In the genomic region with DNA sequence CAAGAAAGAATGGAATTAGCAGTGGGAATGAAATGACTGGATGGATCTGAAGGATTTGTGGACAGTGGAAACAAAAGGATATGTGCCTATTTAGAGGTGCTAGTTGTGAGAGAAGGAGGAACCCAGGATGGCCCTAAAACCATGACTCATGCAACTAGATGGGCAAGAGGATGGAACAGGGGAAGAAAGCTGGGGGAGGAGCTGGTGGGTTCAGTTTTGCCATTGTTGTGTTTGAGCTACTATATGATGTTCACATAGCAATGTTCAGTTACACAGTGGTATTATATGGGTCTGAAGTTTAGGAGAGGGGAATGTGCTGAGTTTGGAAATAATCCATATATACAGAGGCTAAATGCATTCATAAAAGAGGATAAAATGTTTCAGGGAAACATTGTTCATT, we compare ENCODE assay signal across 19 cellular contexts.
DNase-seq lines count a peak whose midpoint lies in the region; ATAC-seq, FAIRE-seq and TF ChIP-seq lines count a peak whose summit lies in the region.
"Had no signal": no experiment of that assay in that cellular context is flagged by ENCODE, and none has a peak within 500 bp of the region (broad histone marks: within the 10 kb centered on the region; RNA-seq: fewer than 3 reads in every experiment).

No MANE protein-coding gene starts in this region.

- H3K79me2 ChIP-seq in K562 (ENCODE audit: control insufficient read depth, insufficient read depth, low read length), result no peaks in the 10 kb centered on the region

- peaks cover 3% of the 10 kb centered on the region for H3K9me3 ChIP-seq in K562 (replicated peaks; ENCODE audit: control insufficient read depth, insufficient read depth, low read depth, low read length)

- no peak; a peak in 1 of 4 replicates for TF ChIP-seq RAD21 in K562 (CRISPR knock-in tag; conservative IDR thresholded peaks at IDR 0.05 in 1 of 2, IDR thresholded peaks at IDR 0.05 in 1 of 2)

- H3K9me3 Mint-ChIP-seq in activated CD4-positive, alpha-beta T cell treated with anti-CD3 and anti-CD28 coated beads, Interleukin-2, amount 10 ng/mL, durations not matched to agents 24 days and 14 days, result peaks cover 5% of the 10 kb centered on the region
- H3K9me3 Mint-ChIP-seq in mesothelial cell of epicardium, result peaks cover 12% of the 10 kb centered on the region

- H3K9me1 ChIP-seq in K562 (ENCODE audit: control insufficient read depth, insufficient read depth, low read length), result no peaks in the 10 kb centered on the region

- peak overlapping the region; percentile 71 for H2AFZ ChIP-seq in K562 (ENCODE audit: low read depth, low read length)

- in situ Hi-C loops in K562 (cut with MboI), result no loop called here

- POLR2A ChIA-PET in K562 (lab: Yijun Ruan, JAX), result interaction anchor here (0.5 to 1.1 kb wide), 3 partner anchors 12 to 460 kb away, joined by 3 to 5 read pairs (median 3); no protein-coding TSS in a partner anchor

- FAIRE-seq in K562 (lab: Jason Lieb, UNC), result peak; percentile 64
- FAIRE-seq: GM12878, H1, HepG2 had no signal

- H3K27ac Mint-ChIP-seq in activated CD4-positive, alpha-beta T cell treated with anti-CD3 and anti-CD28 coated beads, Interleukin-2, amount 10 ng/mL, durations not matched to agents 24 days and 14 days, result no peak overlapping the region
- no peak overlapping the region for H3K27ac Mint-ChIP-seq in mesothelial cell of epicardium
- H3K27ac Mint-ChIP-seq: CD14-positive monocyte; CD4-positive, alpha-beta memory T cell; IgD-negative memory B cell had no signal

- CTCF ChIA-PET in K562 (lab: Yijun Ruan, JAX; ENCODE audit: low intra/inter-chr PET ratio), result no interaction called here

- peak overlapping the region; percentile 60 for H3K4me2 ChIP-seq in K562 (ENCODE audit: insufficient read depth, low read length)
- H3K4me2 ChIP-seq: BLaER1 had no signal

- H3K36me3 ChIP-seq in K562 (ENCODE audit: control insufficient read depth, insufficient read depth, low read length), result no peaks in the 10 kb centered on the region
- H3K36me3 ChIP-seq: BLaER1, HAP-1 had no signal

- H3K27me3 ChIP-seq in K562 (ENCODE audit: control insufficient read depth in 2 of 2, insufficient read depth in 2 of 2, low read length in 2 of 2), result no peaks in the 10 kb centered on the region
- H3K27me3 ChIP-seq: BLaER1 had no signal

- TF ChIP-seq EP300 in K562 (IDR thresholded peaks at IDR 0.05; ENCODE audit: low read length), result no peak

- H3K9ac ChIP-seq in K562 (ENCODE audit: insufficient read depth in 1 of 2, low read depth in 2 of 2, low read length in 2 of 2), result peak overlapping the region in 1 of 2 experiments; percentile 37; a peak in 1 of 4 replicates
- H3K9ac ChIP-seq: BLaER1 had no signal

- no TSS peak for BruUV-seq in K562 (replicated peaks; lab: Mats Ljungman, UMichigan)

- H4K20me1 ChIP-seq in K562 (replicated peaks; ENCODE audit: control insufficient read depth, insufficient read depth, low read length), result no peaks in the 10 kb centered on the region
- H4K20me1 ChIP-seq: BLaER1 had no signal

- H3K4me3 ChIP-seq in K562, result no peak overlapping the region
- H3K4me3 ChIP-seq: BLaER1, GM12878, HAP-1 had no signal

- ATAC-seq in K562, result peak; percentile 71
- ATAC-seq: GM12878, HepG2 had no signal

- H3K4me1 ChIP-seq in K562 (replicated peaks in 1 of 2; ENCODE audit: control insufficient read depth in 2 of 2, insufficient read depth in 2 of 2, low read length in 2 of 2), result peaks cover 0 to 32% of the 10 kb centered on the region in 2 experiments
- H3K4me1 ChIP-seq: HAP-1 had no signal

- DNase-seq in activated CD4-positive, alpha-beta T cell treated with anti-CD3 and anti-CD28 coated beads, Interleukin-2, amount 10 ng/mL, durations not matched to agents 24 days and 14 days, result peak; percentile 18
- DNase-seq in activated CD4-positive, alpha-beta T cell treated with anti-CD3 and anti-CD28 coated beads for 4 hours, result no peak
- DNase-seq in MV-4-11 (lab: John Stamatoyannopoulos, UW) (peak; percentile 30), K562 (ENCODE audit: extremely low read depth in 1 of 4, low spot score in 3 of 4) (peak; percentile 27 to 58 (median 42)), amniotic stem cell (lab: John Stamatoyannopoulos, UW) (no peak), mesothelial cell of epicardium (ENCODE audit: low spot score in 2 of 2, unreplicated experiment in 2 of 2) (no peak), NCI-H2107 treated with DMSO at 0.1 percent for 48 hours (lab: John Stamatoyannopoulos, UW; ENCODE audit: unreplicated experiment) (no peak)
- DNase-seq: AML-193; Calu3; CD4-positive, alpha-beta memory T cell; DMS79 treated with DMSO at 0.1 percent for 48 hours; EL had no signal

- H3K27me3 Mint-ChIP-seq in activated CD4-positive, alpha-beta T cell treated with anti-CD3 and anti-CD28 coated beads, Interleukin-2, amount 10 ng/mL, durations not matched to agents 24 days and 14 days, result no peaks in the 10 kb centered on the region
- peaks cover 12% of the 10 kb centered on the region for H3K27me3 Mint-ChIP-seq in mesothelial cell of epicardium (ENCODE audit: low read depth)
- H3K27me3 Mint-ChIP-seq: IgD-negative memory B cell had no signal

- intact Hi-C loops in activated CD4-positive, alpha-beta T cell treated with anti-CD3 and anti-CD28 coated beads, Interleukin-2, amount 10 ng/mL, durations not matched to agents 24 days and 14 days (cut with micrococcal nuclease), result no loop called here
- intact Hi-C loops in K562 (cut with micrococcal nuclease), result no loop called here

- no peaks in the 10 kb centered on the region for H3K36me3 Mint-ChIP-seq in activated CD4-positive, alpha-beta T cell treated with anti-CD3 and anti-CD28 coated beads, Interleukin-2, amount 10 ng/mL, durations not matched to agents 24 days and 14 days (ENCODE audit: low read depth)
- no peaks in the 10 kb centered on the region for H3K36me3 Mint-ChIP-seq in mesothelial cell of epicardium
- H3K36me3 Mint-ChIP-seq: CD14-positive monocyte; CD4-positive, alpha-beta memory T cell; IgD-negative memory B cell had no signal

- TF ChIP-seq CTCF in K562 (IDR thresholded peaks at IDR 0.05 in 2 of 3, conservative IDR thresholded peaks at IDR 0.05 in 1 of 3; ENCODE audit: insufficient read depth in 2 of 3, low read depth in 1 of 3, low read length in 3 of 3) (no peak), mesothelial cell of epicardium (IDR thresholded peaks at IDR 0.05; ENCODE audit: unreplicated experiment) (no peak)

- no peak overlapping the region for H3K4me3 Mint-ChIP-seq in activated CD4-positive, alpha-beta T cell treated with anti-CD3 and anti-CD28 coated beads, Interleukin-2, amount 10 ng/mL, durations not matched to agents 24 days and 14 days
- H3K4me3 Mint-ChIP-seq in mesothelial cell of epicardium, result no peak overlapping the region
- H3K4me3 Mint-ChIP-seq: CD14-positive monocyte; CD4-positive, alpha-beta memory T cell; IgD-negative memory B cell had no signal

- TF ChIP-seq POLR2A in K562 (conservative IDR thresholded peaks at IDR 0.05), result no peak

- H3K27ac ChIP-seq in K562 (ENCODE audit: extremely low read depth, low read depth, low read length), result peak overlapping the region; percentile 60
- H3K27ac ChIP-seq: BLaER1 had no signal

- peaks cover 4% of the 10 kb centered on the region for H3K4me1 Mint-ChIP-seq in activated CD4-positive, alpha-beta T cell treated with anti-CD3 and anti-CD28 coated beads, Interleukin-2, amount 10 ng/mL, durations not matched to agents 24 days and 14 days
- no peaks in the 10 kb centered on the region for H3K4me1 Mint-ChIP-seq in mesothelial cell of epicardium
- H3K4me1 Mint-ChIP-seq: CD14-positive monocyte; CD4-positive, alpha-beta memory T cell; IgD-negative memory B cell had no signal

TF ChIP-seq in K562, 482 proteins besides CTCF, POLR2A, EP300 and RAD21 (continues in another document):
- TF ChIP-seq ZNF232 (CRISPR knock-in tag; IDR thresholded peaks at IDR 0.05) (no peak), DMBX1 (CRISPR knock-in tag; IDR thresholded peaks at IDR 0.05; ENCODE audit: borderline replicate concordance) (no peak), CCNT2 (IDR thresholded peaks at IDR 0.05; ENCODE audit: borderline replicate concordance, extremely low read depth, insufficient read length, low read depth, low read length) (no peak), BACH1 (tag; IDR thresholded peaks at IDR 0.05) (peak; percentile 53; the same call in 1 of the 2 replicates), ZBED1 (IDR thresholded peaks at IDR 0.05) (no peak), ZSCAN29 (IDR thresholded peaks at IDR 0.05) (no peak)
- TF ChIP-seq, protein P1, sequence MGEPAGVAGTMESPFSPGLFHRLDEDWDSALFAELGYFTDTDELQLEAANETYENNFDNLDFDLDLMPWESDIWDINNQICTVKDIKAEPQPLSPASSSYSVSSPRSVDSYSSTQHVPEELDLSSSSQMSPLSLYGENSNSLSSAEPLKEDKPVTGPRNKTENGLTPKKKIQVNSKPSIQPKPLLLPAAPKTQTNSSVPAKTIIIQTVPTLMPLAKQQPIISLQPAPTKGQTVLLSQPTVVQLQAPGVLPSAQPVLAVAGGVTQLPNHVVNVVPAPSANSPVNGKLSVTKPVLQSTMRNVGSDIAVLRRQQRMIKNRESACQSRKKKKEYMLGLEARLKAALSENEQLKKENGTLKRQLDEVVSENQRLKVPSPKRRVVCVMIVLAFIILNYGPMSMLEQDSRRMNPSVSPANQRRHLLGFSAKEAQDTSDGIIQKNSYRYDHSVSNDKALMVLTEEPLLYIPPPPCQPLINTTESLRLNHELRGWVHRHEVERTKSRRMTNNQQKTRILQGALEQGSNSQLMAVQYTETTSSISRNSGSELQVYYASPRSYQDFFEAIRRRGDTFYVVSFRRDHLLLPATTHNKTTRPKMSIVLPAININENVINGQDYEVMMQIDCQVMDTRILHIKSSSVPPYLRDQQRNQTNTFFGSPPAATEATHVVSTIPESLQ (CRISPR knock-in tag; IDR thresholded peaks at IDR 0.05), result no peak
- TF ChIP-seq, protein P2, sequence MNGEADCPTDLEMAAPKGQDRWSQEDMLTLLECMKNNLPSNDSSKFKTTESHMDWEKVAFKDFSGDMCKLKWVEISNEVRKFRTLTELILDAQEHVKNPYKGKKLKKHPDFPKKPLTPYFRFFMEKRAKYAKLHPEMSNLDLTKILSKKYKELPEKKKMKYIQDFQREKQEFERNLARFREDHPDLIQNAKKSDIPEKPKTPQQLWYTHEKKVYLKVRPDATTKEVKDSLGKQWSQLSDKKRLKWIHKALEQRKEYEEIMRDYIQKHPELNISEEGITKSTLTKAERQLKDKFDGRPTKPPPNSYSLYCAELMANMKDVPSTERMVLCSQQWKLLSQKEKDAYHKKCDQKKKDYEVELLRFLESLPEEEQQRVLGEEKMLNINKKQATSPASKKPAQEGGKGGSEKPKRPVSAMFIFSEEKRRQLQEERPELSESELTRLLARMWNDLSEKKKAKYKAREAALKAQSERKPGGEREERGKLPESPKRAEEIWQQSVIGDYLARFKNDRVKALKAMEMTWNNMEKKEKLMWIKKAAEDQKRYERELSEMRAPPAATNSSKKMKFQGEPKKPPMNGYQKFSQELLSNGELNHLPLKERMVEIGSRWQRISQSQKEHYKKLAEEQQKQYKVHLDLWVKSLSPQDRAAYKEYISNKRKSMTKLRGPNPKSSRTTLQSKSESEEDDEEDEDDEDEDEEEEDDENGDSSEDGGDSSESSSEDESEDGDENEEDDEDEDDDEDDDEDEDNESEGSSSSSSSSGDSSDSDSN (IDR thresholded peaks at IDR 0.05; ENCODE audit: borderline replicate concordance in 1 of 2, low read depth in 2 of 2, low read length in 2 of 2), result no peak

Comparison
In these comparisons a context has a peak if more than half of its experiments do, and no peak if none do; other contexts are left out.
1. DNase-seq: peak in activated CD4-positive, alpha-beta T cell treated with anti-CD3 and anti-CD28 coated beads, Interleukin-2, amount 10 ng/mL, durations not matched to agents 24 days and 14 days (single experiment), MV-4-11 (single experiment) and K562 (4 of 4); none in activated CD4-positive, alpha-beta T cell treated with anti-CD3 and anti-CD28 coated beads for 4 hours (0 of 2), amniotic stem cell (single experiment), mesothelial cell of epicardium (0 of 2) and NCI-H2107 treated with DMSO at 0.1 percent for 48 hours (single experiment).